11 cellular contexts compared by ENCODE assay signal in genomic region chr17:47987240-47987835, GRCh38. TPM values are rescaled to one million over a fixed set of nuclear protein-coding genes. Genes with fewer than 3 reads are reported as not detected.
DNase-seq lines count a peak whose midpoint lies in the region; ATAC-seq and TF ChIP-seq lines count a peak whose summit lies in the region.
"Had no signal": no experiment of that assay in that cellular context is flagged by ENCODE, and none has a peak within 500 bp of the region (broad histone marks: within the 10 kb centered on the region; RNA-seq: fewer than 3 reads in every experiment).

No MANE protein-coding gene starts in this region.

- ATAC-seq in HG03378 (IDR thresholded peaks at IDR 0.05; ENCODE audit: unreplicated experiment): no peak
- ATAC-seq: stimulated activated memory B cell treated with anti-CD40 and anti-IgM and Interleukin-4, amounts not matched to agents 10 μg/mL and 1 μg/mL and 100 μg/mL, for 72 hours had no signal

- H3K36me3 ChIP-seq in BE2C (peaks cover 16% of the 10 kb centered on the region), mesodermal cell (ENCODE audit: control insufficient read depth, insufficient read depth, low read length) (peaks cover 22% of the 10 kb centered on the region)

- H3K4me3 ChIP-seq in BE2C (ENCODE audit: low read depth, low read length) (no peak overlapping the region), mesodermal cell (ENCODE audit: extremely low read depth, insufficient read depth, low read length, poor library complexity, severe bottlenecking) (no peak overlapping the region)

- 55 to 61% methylated on average over 8 of the region's 17 CpGs for WGBS in mesodermal cell (ENCODE audit: insufficient coverage in 2 of 2), 2 experiments

- H3K4me1 ChIP-seq in BE2C (peaks cover 69% of the 10 kb centered on the region), mesodermal cell (ENCODE audit: control insufficient read depth, insufficient read depth, low read length, poor library complexity, severe bottlenecking) (peaks cover 36% of the 10 kb centered on the region)

- DNase-seq in BE2C: peak; percentile 77
- peak; percentile 76 for DNase-seq in NCI-H1092 treated with DMSO at 0.1 percent for 48 hours (lab: John Stamatoyannopoulos, UW)
- peak; percentile 86 for DNase-seq in astrocyte of the hippocampus (ENCODE audit: low read depth, low spot score)
- DNase-seq in cerebellar nuclear complex (lab: John Stamatoyannopoulos, UW): no peak
- no peak for DNase-seq in NAMALWA (ENCODE audit: low spot score)
- no peak for DNase-seq in SW 1271 (lab: John Stamatoyannopoulos, UW)
- DNase-seq: SIG-M5 had no signal

- H3K27ac ChIP-seq in mesodermal cell (ENCODE audit: low read depth, low read length, severe bottlenecking): peak overlapping the region; percentile 23
- H3K27ac ChIP-seq: HL-60 had no signal

- no peak for TF ChIP-seq CTCF in BE2C (IDR thresholded peaks at IDR 0.05; ENCODE audit: low read depth, low read length)

- H3K27me3 ChIP-seq in BE2C: no peaks in the 10 kb centered on the region

- H3K9me3 ChIP-seq in BE2C (no peaks in the 10 kb centered on the region), mesodermal cell (ENCODE audit: control insufficient read depth, low read length) (no peaks in the 10 kb centered on the region)

RNA-seq across cellular contexts. Expression of gene CDK5RAP3, which starts 16.4 kb away (rescaled TPM):
- 175 TPM for polyA plus RNA-seq in BE2C (2012; ENCODE audit: insufficient read depth, insufficient read length, low read depth)
- polyA plus RNA-seq in mesodermal cell (2013, experiment 1 of 2): 139 TPM
- polyA plus RNA-seq in mesodermal cell (2013, experiment 2 of 2): 116 TPM

RNA-seq across cellular contexts. Expression of gene PRR15L, which starts 29.7 kb away (rescaled TPM):
- not detected for polyA plus RNA-seq in BE2C (2012; ENCODE audit: insufficient read depth, insufficient read length, low read depth)
- not detected for polyA plus RNA-seq in mesodermal cell (2013, experiment 1 of 2)
- not detected for polyA plus RNA-seq in mesodermal cell (2013, experiment 2 of 2)

RNA-seq across cellular contexts. Expression of gene PNPO, which starts 46.0 kb away (rescaled TPM):
- 8.7 TPM for polyA plus RNA-seq in BE2C (2012; ENCODE audit: insufficient read depth, insufficient read length, low read depth)
- 9.1 TPM for polyA plus RNA-seq in mesodermal cell (2013, experiment 1 of 2)
- polyA plus RNA-seq in mesodermal cell (2013, experiment 2 of 2): 7.9 TPM

RNA-seq across cellular contexts. Expression of gene COPZ2, which starts 50.3 kb away (rescaled TPM):
- polyA plus RNA-seq in BE2C (2012; ENCODE audit: insufficient read depth, insufficient read length, low read depth): 9.3 TPM
- polyA plus RNA-seq in mesodermal cell (2013, experiment 1 of 2): 5.7 TPM
- 8.0 TPM for polyA plus RNA-seq in mesodermal cell (2013, experiment 2 of 2)

Comparison
In these comparisons a context has a peak if more than half of its experiments do, and no peak if none do; other contexts are left out.
1. DNase-seq: peak in BE2C (single experiment), NCI-H1092 treated with DMSO at 0.1 percent for 48 hours (single experiment) and astrocyte of the hippocampus (single experiment); none in cerebellar nuclear complex (0 of 2), NAMALWA (single experiment) and SW 1271 (0 of 2).